In genomic region chr16:77722315-77723107, GRCh38 we compare ENCODE assay signal across 8 cellular contexts. TPM values are rescaled to one million over a fixed set of nuclear protein-coding genes. Genes with fewer than 3 reads are reported as not detected.
A peak's percentile ranks its signal among the peaks of the same experiment; 100 is the strongest.
DNase-seq lines count a peak whose midpoint lies in the region; ATAC-seq lines count a peak whose summit lies in the region.

Gene NUDT7 (plus strand): TSS chr16:77722514. CDS start chr16:77722583, 69 bp downstream.

- H3K9me3 ChIP-seq in CD8-positive, alpha-beta memory T cell (ENCODE audit: low read length): no peaks in the 10 kb centered on the region

- CTCF ChIA-PET in CD8-positive, alpha-beta memory T cell (lab: Charles Lee): interaction anchor here (1.4 kb wide), 2 partner anchors 9 to 378 kb away, joined by 3 to 6 read pairs; no protein-coding TSS in a partner anchor

- H3K4me1 ChIP-seq in CD8-positive, alpha-beta memory T cell (ENCODE audit: insufficient read depth, low read length): peaks cover 8% of the 10 kb centered on the region

- H3K36me3 ChIP-seq in CD8-positive, alpha-beta memory T cell (ENCODE audit: insufficient read depth, low read length): no peaks in the 10 kb centered on the region

- peaks cover 0 to 1% of the 10 kb centered on the region in 2 donors for H3K27me3 Mint-ChIP-seq in CD8-positive, alpha-beta memory T cell

- peaks cover 11 to 23% (median 20%) of the 10 kb centered on the region in 3 donors for H3K4me1 Mint-ChIP-seq in CD8-positive, alpha-beta memory T cell

- POLR2A ChIA-PET in CD8-positive, alpha-beta memory T cell (lab: Charles Lee): interaction anchor here (0.5 kb wide), 1 partner anchor 9 kb away, joined by 3 read pairs; no protein-coding TSS in a partner anchor

- DNase-seq in CD8-positive, alpha-beta memory T cell: peak; percentile 88 to 96 (median 91)
- DNase-seq in NCI-H774 (lab: John Stamatoyannopoulos, UW) (peak; percentile 85), medulla oblongata (ENCODE audit: extremely low spot score) (peak; percentile 97)
- peak; percentile 86 to 93 for DNase-seq in activated CD8-positive, alpha-beta memory T cell treated with anti-CD3 and anti-CD28 coated beads for 1 hour (ENCODE audit: extremely low read depth in 1 of 2, low read depth in 1 of 2)
- peak; percentile 94 for DNase-seq in effector CD8-positive, alpha-beta T cell (lab: John Stamatoyannopoulos, UW)
- peak; percentile 92 to 100 (median 96) for DNase-seq in stimulated activated CD4-positive, alpha-beta T cell treated with anti-CD3 and anti-CD28 coated beads, TNF-alpha, amount 100 ng/mL, for 48 hours (ENCODE audit: low read depth in 3 of 3)

- peaks cover 4 to 11% (median 9%) of the 10 kb centered on the region in 3 donors for H3K36me3 Mint-ChIP-seq in CD8-positive, alpha-beta memory T cell

- H3K27ac ChIP-seq in CD8-positive, alpha-beta memory T cell (ENCODE audit: low read depth, low read length): peak within 1 kb of the TSS; percentile 69

- no peaks in the 10 kb centered on the region for H3K27me3 ChIP-seq in CD8-positive, alpha-beta memory T cell (ENCODE audit: insufficient read depth, low read length, poor library complexity, severe bottlenecking)

- no peaks in the 10 kb centered on the region for H3K9me3 Mint-ChIP-seq in CD8-positive, alpha-beta memory T cell

- ATAC-seq in GM19438 (IDR thresholded peaks at IDR 0.05; ENCODE audit: low read depth, unreplicated experiment) (peak; percentile 80), HG03571 (IDR thresholded peaks at IDR 0.05; ENCODE audit: unreplicated experiment) (peak; percentile 88)

- peak within 1 kb of the TSS; percentile 76 to 96 (median 88) for H3K27ac Mint-ChIP-seq in CD8-positive, alpha-beta memory T cell

- H3K4me3 Mint-ChIP-seq in CD8-positive, alpha-beta memory T cell: peak within 1 kb of the TSS; percentile 83 to 96 (median 91)

- H3K4me3 ChIP-seq in CD8-positive, alpha-beta memory T cell (ENCODE audit: low read length): peak within 1 kb of the TSS; percentile 92

RNA-seq across cellular contexts. Expression of gene NUDT7, which starts in this region (rescaled TPM):
- 1 to 10 TPM; 4.4 to 4.5 TPM for total RNA-seq in CD8-positive, alpha-beta memory T cell
- polyA plus RNA-seq in CD8-positive, alpha-beta memory T cell: 18.0 TPM

Comparison
In these comparisons a context has a peak if more than half of its experiments do, and no peak if none do; other contexts are left out.
1. Peak in every context shown above with its lines: DNase-seq, ATAC-seq, H3K4me3 ChIP-seq and H3K27ac ChIP-seq.